Comparison of ENCODE assay signal across 16 cellular contexts in the genomic region with DNA sequence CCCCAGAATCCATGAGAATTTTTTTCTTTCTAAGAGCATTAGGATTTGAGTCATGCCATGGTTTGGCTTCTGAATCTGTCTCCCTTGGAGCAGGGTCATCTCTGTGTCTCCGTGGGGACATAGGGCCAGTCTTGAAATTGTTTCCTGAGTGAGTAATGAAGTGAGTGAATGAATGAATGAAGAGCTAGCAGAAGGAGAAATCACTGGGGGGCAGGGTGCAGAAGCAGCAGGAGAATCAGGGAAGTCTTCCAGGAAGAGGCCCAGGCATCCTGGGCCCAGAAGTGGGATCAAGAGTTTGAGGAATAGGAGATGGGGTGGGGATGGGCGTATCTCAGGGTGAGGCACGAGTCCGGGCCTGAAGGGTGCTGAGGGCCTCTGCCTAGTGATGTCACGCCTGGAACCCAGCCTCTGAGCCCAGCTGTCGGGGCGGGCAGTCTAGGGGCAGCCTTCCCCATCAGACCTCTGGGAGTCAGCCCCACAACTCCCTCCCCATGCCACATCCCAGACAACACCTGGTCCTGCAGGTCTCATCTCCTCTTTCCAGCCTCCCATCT. TPM values are rescaled to one million over a fixed set of nuclear protein-coding genes. Genes with fewer than 3 reads are reported as not detected.
"Had no signal": no experiment of that assay in that cellular context is flagged by ENCODE, and none has a peak within 500 bp of the region (broad histone marks: within the 10 kb centered on the region; RNA-seq: fewer than 3 reads in every experiment).

No MANE protein-coding gene starts in this region.

- H3K27me3 ChIP-seq: colonic mucosa, ovary had no signal

- H3K27ac Mint-ChIP-seq: activated CD4-positive, alpha-beta memory T cell treated with anti-CD3 and anti-CD28 coated beads, Interleukin-2, amount 10 ng/mL, durations not matched to agents 7 days and 5 days; activated T-helper 1 cell treated with anti-CD3 and anti-CD28 coated beads, Interleukin-12 subunit alpha, Interleukin-12 subunit beta, Interleukin-2, Interleukin-4 antibody, amounts not matched to agents 30 ng/mL and 10 ng/mL and 1 ng/mL, durations not matched to agents 14 hours and 24 hours and 36 hours; natural killer cell treated with Interleukin-12 subunit alpha and Interleukin-12 subunit beta and Interleukin-15 and Interleukin-18, amount 100 ng/mL, for 72 hours had no signal

- H3K4me3 ChIP-seq: colonic mucosa, ovary, skin epidermis, tibial artery had no signal

- H3K4me1 ChIP-seq: colonic mucosa, tibial artery had no signal

- H3K36me3 ChIP-seq: colonic mucosa, ovary, tibial artery had no signal

- FAIRE-seq: endothelial cell of umbilical vein, islet of Langerhans had no signal

- DNase-seq: activated CD4-positive, alpha-beta memory T cell treated with anti-CD3 and anti-CD28 coated beads, Interleukin-2, amount 10 ng/mL, durations not matched to agents 7 days and 5 days; activated CD8-positive, alpha-beta memory T cell treated with anti-CD3 and anti-CD28 coated beads, Interleukin-2, amount 50 U/mL, for 48 hours; activated naive CD4-positive, alpha-beta T cell treated with Interleukin-2 at 50 U/mL for 16 hours; colonic mucosa; foreskin melanocyte; ovary; retina; stimulated activated CD4-positive, alpha-beta T cell treated with anti-CD3 and anti-CD28 coated beads, Interleukin-4, amount 100 ng/mL, for 4 hours; T-helper 9 cell; tibial artery had no signal

- H3K4me3 Mint-ChIP-seq: activated CD4-positive, alpha-beta memory T cell treated with anti-CD3 and anti-CD28 coated beads, Interleukin-2, amount 10 ng/mL, durations not matched to agents 7 days and 5 days; activated T-helper 1 cell treated with anti-CD3 and anti-CD28 coated beads, Interleukin-12 subunit alpha, Interleukin-12 subunit beta, Interleukin-2, Interleukin-4 antibody, amounts not matched to agents 30 ng/mL and 10 ng/mL and 1 ng/mL, durations not matched to agents 14 hours and 24 hours and 36 hours; natural killer cell treated with Interleukin-12 subunit alpha and Interleukin-12 subunit beta and Interleukin-15 and Interleukin-18, amount 100 ng/mL, for 72 hours had no signal

- H3K27ac ChIP-seq: colonic mucosa, ovary, skin epidermis, tibial artery had no signal

- ATAC-seq: left lobe of liver had no signal

- H3K9me3 ChIP-seq: colonic mucosa, ovary, tibial artery had no signal

- H3K36me3 Mint-ChIP-seq: natural killer cell treated with Interleukin-12 subunit alpha and Interleukin-12 subunit beta and Interleukin-15 and Interleukin-18, amount 100 ng/mL, for 72 hours had no signal

- H3K9me3 Mint-ChIP-seq: activated CD4-positive, alpha-beta memory T cell treated with anti-CD3 and anti-CD28 coated beads, Interleukin-2, amount 10 ng/mL, durations not matched to agents 7 days and 5 days; activated T-helper 1 cell treated with anti-CD3 and anti-CD28 coated beads, Interleukin-12 subunit alpha, Interleukin-12 subunit beta, Interleukin-2, Interleukin-4 antibody, amounts not matched to agents 30 ng/mL and 10 ng/mL and 1 ng/mL, durations not matched to agents 14 hours and 24 hours and 36 hours; natural killer cell treated with Interleukin-12 subunit alpha and Interleukin-12 subunit beta and Interleukin-15 and Interleukin-18, amount 100 ng/mL, for 72 hours had no signal

RNA-seq across cellular contexts. Expression of a gene that starts 12.5 kb away (rescaled TPM):
- total RNA-seq: endothelial cell of umbilical vein had no signal
- polyA plus RNA-seq: endothelial cell of umbilical vein had no signal
